ENCODE assay signal across 1 cellular context in genomic region chr10:124717911-124718734, GRCh38.
TF ChIP-seq lines count a peak whose summit lies in the region.

No MANE protein-coding gene starts in this region.

TF ChIP-seq in K562, 482 proteins besides CTCF, POLR2A, EP300 and RAD21 (continued from another document and continues in another):
- TF ChIP-seq NR0B1 (IDR thresholded peaks at IDR 0.05; ENCODE audit: partially characterized antibody) (no peak), CHD4 (IDR thresholded peaks at IDR 0.05; ENCODE audit: insufficient read depth, insufficient replicate concordance, low read depth, low read length, poor library complexity, severe bottlenecking) (no peak), PHF20 (IDR thresholded peaks at IDR 0.05; ENCODE audit: partially characterized antibody) (no peak), HDAC8 (tag; IDR thresholded peaks at IDR 0.05) (no peak; the same call in none of the 2 replicates), TARDBP (IDR thresholded peaks at IDR 0.05) (peak; percentile 88; the same call in 1 of the 2 replicates), POLR3A (IDR thresholded peaks at IDR 0.05; ENCODE audit: borderline replicate concordance, extremely low read depth, insufficient read depth, insufficient read length) (no peak), HIVEP1 (CRISPR knock-in tag; IDR thresholded peaks at IDR 0.05) (peak; percentile 59; the same call in 1 of the 2 replicates), CXXC5 (CRISPR knock-in tag; IDR thresholded peaks at IDR 0.05) (peak; percentile 87), TEAD4 (IDR thresholded peaks at IDR 0.05; ENCODE audit: low read length) (peak; percentile 99), TEAD4 (CRISPR knock-in tag; IDR thresholded peaks at IDR 0.05; ENCODE audit: borderline replicate concordance) (no peak), ZNF408 (CRISPR knock-in tag; IDR thresholded peaks at IDR 0.05; ENCODE audit: low read depth) (no peak), EGR1 (conservative IDR thresholded peaks at IDR 0.05) (peak; percentile 86), KDM5B (IDR thresholded peaks at IDR 0.05; ENCODE audit: insufficient replicate concordance, low read depth, low read length) (no peak), DACH1 (IDR thresholded peaks at IDR 0.05; ENCODE audit: partially characterized antibody) (peak; percentile 72), CREB1 (IDR thresholded peaks at IDR 0.05) (peak; percentile 57), CREB1 (CRISPR knock-in tag; IDR thresholded peaks at IDR 0.05) (no peak), SAFB (IDR thresholded peaks at IDR 0.05; ENCODE audit: borderline replicate concordance, low read depth, low read length) (no peak), ZNF445 (CRISPR knock-in tag; IDR thresholded peaks at IDR 0.05; ENCODE audit: low read depth) (no peak), ZBTB49 (CRISPR knock-in tag; IDR thresholded peaks at IDR 0.05; ENCODE audit: borderline replicate concordance) (no peak), LARP7 (IDR thresholded peaks at IDR 0.05) (no peak), SMAD3 (CRISPR knock-in tag; conservative IDR thresholded peaks at IDR 0.05) (0 out of 2 replicates have a peak, but pooled peaks have one; percentile 57), SRSF7 (optimal IDR thresholded peaks at IDR 0.05; ENCODE audit: low read depth, low read length) (no peak), NR1H2 (CRISPR knock-in tag; IDR thresholded peaks at IDR 0.05) (no peak), FOXK2 (conservative IDR thresholded peaks at IDR 0.05 in 1 of 2, IDR thresholded peaks at IDR 0.05 in 1 of 2; ENCODE audit: low read depth in 2 of 2) (0 out of 4 replicates have a peak, but pooled peaks of 1 of the 2 experiments have one; percentile 17), ZNF277 (CRISPR knock-in tag; IDR thresholded peaks at IDR 0.05; ENCODE audit: borderline replicate concordance) (no peak), MCM3 (IDR thresholded peaks at IDR 0.05) (no peak), SMC3 (conservative IDR thresholded peaks at IDR 0.05; ENCODE audit: insufficient read depth, low read depth, low read length) (no peak), SRSF9 (IDR thresholded peaks at IDR 0.05; ENCODE audit: borderline replicate concordance, low read depth, low read length) (no peak), ZNF512 (tag; IDR thresholded peaks at IDR 0.05) (no peak), ZNF77 (CRISPR knock-in tag; IDR thresholded peaks at IDR 0.05) (no peak), PTTG1 (tag; IDR thresholded peaks at IDR 0.05; ENCODE audit: low read depth) (no peak), HNRNPLL (IDR thresholded peaks at IDR 0.05; ENCODE audit: low read depth, low read length, poor library complexity, severe bottlenecking) (peak; percentile 24), NCOA6 (IDR thresholded peaks at IDR 0.05) (no peak), ELF1 (tag; IDR thresholded peaks at IDR 0.05) (peak; percentile 58; the same call in 1 of the 2 replicates), TAF1 (IDR thresholded peaks at IDR 0.05; ENCODE audit: control insufficient read depth, extremely low read depth, insufficient read depth, low read length, severe bottlenecking) (peak; percentile 60), ZBTB5 (IDR thresholded peaks at IDR 0.05) (no peak), STAG1 (CRISPR knock-in tag; IDR thresholded peaks at IDR 0.05; ENCODE audit: borderline replicate concordance) (no peak), PHB2 (IDR thresholded peaks at IDR 0.05; ENCODE audit: low read depth) (peak; percentile 91), ZNF395 (CRISPR knock-in tag; IDR thresholded peaks at IDR 0.05) (peak; percentile 91), RBM15 (IDR thresholded peaks at IDR 0.05; ENCODE audit: insufficient read depth, low read length) (no peak), YBX1 (IDR thresholded peaks at IDR 0.05) (no peak), ZFP91 (CRISPR knock-in tag; IDR thresholded peaks at IDR 0.05) (no peak), U2AF1 (optimal IDR thresholded peaks at IDR 0.05; ENCODE audit: low read depth, low read length) (no peak), ZNF57 (CRISPR knock-in tag; IDR thresholded peaks at IDR 0.05) (no peak), NFXL1 (CRISPR knock-in tag; IDR thresholded peaks at IDR 0.05) (no peak), ZNF232 (CRISPR knock-in tag; IDR thresholded peaks at IDR 0.05) (no peak), MBD1 (CRISPR knock-in tag; IDR thresholded peaks at IDR 0.05) (no peak), STAT5A (IDR thresholded peaks at IDR 0.05; ENCODE audit: borderline replicate concordance, low read length) (peak; percentile 95), CAMTA2 (CRISPR knock-in tag; conservative IDR thresholded peaks at IDR 0.05) (no peak), GABPB2 (CRISPR knock-in tag; conservative IDR thresholded peaks at IDR 0.05) (no peak), ZFP36 (IDR thresholded peaks at IDR 0.05; ENCODE audit: low read depth, low read length, partially characterized antibody) (no peak), PKNOX1 (IDR thresholded peaks at IDR 0.05) (peak; percentile 80), TCF7 (IDR thresholded peaks at IDR 0.05; ENCODE audit: borderline replicate concordance) (no peak), ZBTB8A (IDR thresholded peaks at IDR 0.05; ENCODE audit: partially characterized antibody) (no peak), SP2 (IDR thresholded peaks at IDR 0.05; ENCODE audit: extremely low read depth, low read depth, low read length, poor library complexity, severe bottlenecking) (no peak), GMEB1 (CRISPR knock-in tag; IDR thresholded peaks at IDR 0.05) (no peak), ZFP30 (CRISPR knock-in tag; IDR thresholded peaks at IDR 0.05; ENCODE audit: borderline replicate concordance) (no peak)
